8 cellular contexts compared by ENCODE assay signal in genomic region chr17:30378797-30379302, GRCh38. TPM values are rescaled to one million over a fixed set of nuclear protein-coding genes. Genes with fewer than 3 reads are reported as not detected.
DNase-seq lines count a peak whose midpoint lies in the region; ATAC-seq and TF ChIP-seq lines count a peak whose summit lies in the region.

CPD (plus strand) TSS chr17:30378927; CDS start chr17:30378981, 54 bp downstream.

- H3K27me3 ChIP-seq in DOHH2 (ENCODE audit: control insufficient read depth, low read length) = peaks cover 6% of the 10 kb centered on the region; the same call in 1 of the 2 replicates
- peaks cover 48% of the 10 kb centered on the region for H3K27me3 ChIP-seq in GM23338 (ENCODE audit: insufficient read depth)

- no peaks in the 10 kb centered on the region for H3K9me3 Mint-ChIP-seq in GM23338
- no peaks in the 10 kb centered on the region for H3K9me3 Mint-ChIP-seq in activated T-helper 17 cell treated with anti-CD3 and anti-CD28 coated beads, Interleukin-2, amount 50 U/mL, for 72 hours
- no peaks in the 10 kb centered on the region for H3K9me3 Mint-ChIP-seq in naive thymus-derived CD8-positive, alpha-beta T cell
- no peaks in the 10 kb centered on the region for H3K9me3 Mint-ChIP-seq in stimulated activated naive B cell treated with anti-CD40 and anti-IgM and Interleukin-4, amounts not matched to agents 10 μg/mL and 1 μg/mL and 100 μg/mL, for 72 hours

- CTCF ChIA-PET in RWPE1 (lab: Yijun Ruan, JAX) = interaction anchor here (0.7 kb wide), 1 partner anchor 20 kb away, joined by 3 read pairs; no protein-coding TSS in a partner anchor

- H3K4me3 ChIP-seq in DOHH2 (ENCODE audit: low read length) (peak within 1 kb of the TSS; percentile 83), GM23338 (peak within 1 kb of the TSS; percentile 61), fibroblast of mammary gland (ENCODE audit: control insufficient read depth, low read depth, low read length) (peak within 1 kb of the TSS; percentile 75)

- peaks cover 29% of the 10 kb centered on the region for H3K4me1 ChIP-seq in DOHH2 (ENCODE audit: control insufficient read depth, low read length)
- peaks cover 58% of the 10 kb centered on the region for H3K4me1 ChIP-seq in GM23338 (ENCODE audit: insufficient read depth)

- no peaks in the 10 kb centered on the region for H3F3A ChIP-seq in DOHH2 (ENCODE audit: control insufficient read depth, insufficient read depth)
- no peaks in the 10 kb centered on the region for H3F3A ChIP-seq in GM23338 (replicated peaks; ENCODE audit: low read depth)

- H3K27ac Mint-ChIP-seq in GM23338 = no peak within 1 kb of the TSS
- H3K27ac Mint-ChIP-seq in activated T-helper 17 cell treated with anti-CD3 and anti-CD28 coated beads, Interleukin-2, amount 50 U/mL, for 72 hours = peak within 1 kb of the TSS; percentile 95
- H3K27ac Mint-ChIP-seq in naive thymus-derived CD8-positive, alpha-beta T cell = peak within 1 kb of the TSS; percentile 93 to 97 (median 94)
- H3K27ac Mint-ChIP-seq in stimulated activated naive B cell treated with anti-CD40 and anti-IgM and Interleukin-4, amounts not matched to agents 10 μg/mL and 1 μg/mL and 100 μg/mL, for 72 hours = peak within 1 kb of the TSS; percentile 84

- H3K36me3 ChIP-seq in DOHH2 (ENCODE audit: control insufficient read depth, low read length) (0 out of 2 replicates have a peak, but pooled peaks cover 4% of the 10 kb centered on the region), GM23338 (ENCODE audit: insufficient read depth) (no peaks in the 10 kb centered on the region)

- H3K9me2 ChIP-seq in DOHH2 (replicated peaks; ENCODE audit: control insufficient read depth, low read length) = no peaks in the 10 kb centered on the region
- no peaks in the 10 kb centered on the region for H3K9me2 ChIP-seq in GM23338 (ENCODE audit: insufficient read depth)

- H2AFZ ChIP-seq in GM23338 = peak within 1 kb of the TSS; percentile 92

- no peaks in the 10 kb centered on the region; the same call in 2 of the 3 replicates for H3K36me3 Mint-ChIP-seq in GM23338 (ENCODE audit: low read depth)
- peaks cover 18% of the 10 kb centered on the region for H3K36me3 Mint-ChIP-seq in activated T-helper 17 cell treated with anti-CD3 and anti-CD28 coated beads, Interleukin-2, amount 50 U/mL, for 72 hours (ENCODE audit: low read depth)
- no peaks in the 10 kb centered on the region for H3K36me3 Mint-ChIP-seq in naive thymus-derived CD8-positive, alpha-beta T cell
- no peaks in the 10 kb centered on the region for H3K36me3 Mint-ChIP-seq in stimulated activated naive B cell treated with anti-CD40 and anti-IgM and Interleukin-4, amounts not matched to agents 10 μg/mL and 1 μg/mL and 100 μg/mL, for 72 hours

- peaks cover 39% of the 10 kb centered on the region for H3K79me2 ChIP-seq in DOHH2 (ENCODE audit: control insufficient read depth, low read length)
- H3K79me2 ChIP-seq in GM23338 (replicated peaks; ENCODE audit: insufficient read depth) = peaks cover 39% of the 10 kb centered on the region

- DNase-seq in GM23338 (ENCODE audit: low spot score) = peak; percentile 97
- peak; percentile 94 for DNase-seq in LoVo (ENCODE audit: low spot score)
- DNase-seq in RWPE1 (ENCODE audit: low spot score) = peak; percentile 98
- DNase-seq in fibroblast of mammary gland (ENCODE audit: low read depth) = peak; percentile 92
- DNase-seq in naive thymus-derived CD8-positive, alpha-beta T cell = peak; percentile 92 to 98 (median 97)
- DNase-seq in stimulated activated naive B cell treated with anti-CD40 and anti-IgM and Interleukin-4, amounts not matched to agents 10 μg/mL and 1 μg/mL and 100 μg/mL, for 72 hours = peak; percentile 93

- H3K27me3 Mint-ChIP-seq in GM23338 (ENCODE audit: insufficient read depth, low read depth, poor library complexity) = peaks cover 30% of the 10 kb centered on the region
- no peaks in the 10 kb centered on the region for H3K27me3 Mint-ChIP-seq in activated T-helper 17 cell treated with anti-CD3 and anti-CD28 coated beads, Interleukin-2, amount 50 U/mL, for 72 hours
- H3K27me3 Mint-ChIP-seq in naive thymus-derived CD8-positive, alpha-beta T cell = peaks cover 0 to 4% (median 2%) of the 10 kb centered on the region in 5 donors
- peaks cover 23 to 28% of the 10 kb centered on the region in 2 donors for H3K27me3 Mint-ChIP-seq in stimulated activated naive B cell treated with anti-CD40 and anti-IgM and Interleukin-4, amounts not matched to agents 10 μg/mL and 1 μg/mL and 100 μg/mL, for 72 hours

- H3K27ac ChIP-seq in DOHH2 (ENCODE audit: low read depth, low read length) (no peak within 1 kb of the TSS), GM23338 (ENCODE audit: low read depth) (no peak within 1 kb of the TSS), RWPE1 (peak within 1 kb of the TSS; percentile 68)

- H4K20me1 ChIP-seq in DOHH2 (ENCODE audit: control insufficient read depth, insufficient read depth, low read depth, low read length) = no peaks in the 10 kb centered on the region
- peaks cover 12% of the 10 kb centered on the region for H4K20me1 ChIP-seq in GM23338 (replicated peaks; ENCODE audit: insufficient read depth)

- peaks cover 60% of the 10 kb centered on the region for H3K4me1 Mint-ChIP-seq in GM23338
- H3K4me1 Mint-ChIP-seq in activated T-helper 17 cell treated with anti-CD3 and anti-CD28 coated beads, Interleukin-2, amount 50 U/mL, for 72 hours = peaks cover 36% of the 10 kb centered on the region
- peaks cover 27 to 62% (median 51%) of the 10 kb centered on the region in 4 donors for H3K4me1 Mint-ChIP-seq in naive thymus-derived CD8-positive, alpha-beta T cell
- peaks cover 18 to 21% of the 10 kb centered on the region in 2 donors for H3K4me1 Mint-ChIP-seq in stimulated activated naive B cell treated with anti-CD40 and anti-IgM and Interleukin-4, amounts not matched to agents 10 μg/mL and 1 μg/mL and 100 μg/mL, for 72 hours

- H3K4me2 ChIP-seq in DOHH2 (ENCODE audit: low read length) = peak within 1 kb of the TSS; percentile 94
- peak within 1 kb of the TSS; percentile 87 for H3K4me2 ChIP-seq in GM23338

- ATAC-seq in GM23338 = peak; percentile 90
- peak; percentile 87 for ATAC-seq in activated T-helper 17 cell treated with anti-CD3 and anti-CD28 coated beads, Interleukin-2, amount 50 U/mL, for 72 hours (replicated peaks)
- peak; percentile 91 to 93 for ATAC-seq in naive thymus-derived CD8-positive, alpha-beta T cell
- peak; percentile 95 to 97 for ATAC-seq in stimulated activated naive B cell treated with anti-CD40 and anti-IgM and Interleukin-4, amounts not matched to agents 10 μg/mL and 1 μg/mL and 100 μg/mL, for 72 hours (replicated peaks)

- POLR2A ChIA-PET in RWPE1 (lab: Yijun Ruan, JAX; ENCODE audit: low non-redundant PET) = interaction anchor here (0.5 kb wide), 1 partner anchor 100 kb away, joined by 8 read pairs; no protein-coding TSS in a partner anchor
- POLR2A ChIA-PET in naive thymus-derived CD8-positive, alpha-beta T cell (lab: Charles Lee) = interaction anchor here (0.6 to 1.4 kb wide), 5 partner anchors 8 to 462 kb away, joined by 3 to 6 read pairs (median 3); no protein-coding TSS in a partner anchor

- TF ChIP-seq CTCF in DOHH2 (IDR thresholded peaks at IDR 0.05; ENCODE audit: low read depth, low read length, poor library complexity, severe bottlenecking) (no peak), GM23338 (conservative IDR thresholded peaks at IDR 0.05; ENCODE audit: low read depth in 2 of 2) (no peak), RWPE1 (conservative IDR thresholded peaks at IDR 0.05; ENCODE audit: low read depth) (no peak), fibroblast of mammary gland (conservative IDR thresholded peaks at IDR 0.05; ENCODE audit: control insufficient read depth, insufficient read depth, low read depth, low read length) (no peak)

- H3K9me3 ChIP-seq in DOHH2 (ENCODE audit: control insufficient read depth, insufficient read depth, low read length) = no peaks in the 10 kb centered on the region

- H3K4me3 Mint-ChIP-seq in GM23338 = peak within 1 kb of the TSS; percentile 76
- peak within 1 kb of the TSS; percentile 95 for H3K4me3 Mint-ChIP-seq in activated T-helper 17 cell treated with anti-CD3 and anti-CD28 coated beads, Interleukin-2, amount 50 U/mL, for 72 hours
- peak within 1 kb of the TSS; percentile 84 to 99 (median 94) for H3K4me3 Mint-ChIP-seq in naive thymus-derived CD8-positive, alpha-beta T cell
- H3K4me3 Mint-ChIP-seq in stimulated activated naive B cell treated with anti-CD40 and anti-IgM and Interleukin-4, amounts not matched to agents 10 μg/mL and 1 μg/mL and 100 μg/mL, for 72 hours = peak within 1 kb of the TSS; percentile 79 to 86

TF ChIP-seq in GM23338, 12 proteins besides CTCF, POLR2A, EP300 and RAD21:
- TF ChIP-seq JUNB (IDR thresholded peaks at IDR 0.05; ENCODE audit: unreplicated experiment) (no peak), CREB1 (CRISPR knock-in tag; IDR thresholded peaks at IDR 0.05; ENCODE audit: low read depth) (peak; percentile 88), EZH2phosphoT487 (IDR thresholded peaks at IDR 0.05; ENCODE audit: unreplicated experiment) (no peak), STAT1 (IDR thresholded peaks at IDR 0.05; ENCODE audit: unreplicated experiment) (no peak), ETS1 (IDR thresholded peaks at IDR 0.05) (no peak), NANOG (IDR thresholded peaks at IDR 0.05; ENCODE audit: borderline replicate concordance) (no peak), POLR2AphosphoS5 (IDR thresholded peaks at IDR 0.05; ENCODE audit: low read depth) (peak; percentile 76), ZNF114 (CRISPR knock-in tag; IDR thresholded peaks at IDR 0.05) (no peak)

RNA-seq across cellular contexts. Expression of gene CPD, which starts in this region (rescaled TPM):
- total RNA-seq in GM23338 (2014; rRNA removed; shearing (Covaris generic)) = 54.7 and 57.8 TPM in 2 replicates
- 6.2 and 6.3 TPM in 2 replicates for polyA plus RNA-seq in GM23338 (2016; fragmentation: Nextera tagmentation; extraction: Ambion mirVana)
- total RNA-seq in activated T-helper 17 cell treated with anti-CD3 and anti-CD28 coated beads, Interleukin-2, amount 50 U/mL, for 72 hours = 10 to 100 TPM; 25.9 to 34.7 TPM
- total RNA-seq in naive thymus-derived CD8-positive, alpha-beta T cell = 10 to 100 TPM; 21.9 to 27.7 TPM
- polyA plus RNA-seq in naive thymus-derived CD8-positive, alpha-beta T cell = 10 to 100 TPM in 1 of 3 donors, 1 to 10 TPM in 2; 7.6 to 11.2 (median 8.1) TPM
